Comparison of ENCODE assay signal across 1 cellular context in genomic region chr11:110298298-110298765, GRCh38.
TF ChIP-seq lines count a peak whose summit lies in the region.

No MANE protein-coding gene starts in this region.

TF ChIP-seq in HepG2, 621 proteins besides CTCF, POLR2A, EP300 and RAD21 (continued from another document and continues in another):
- 0 out of 2 replicates have a peak, but pooled peaks have one; percentile 33 for TF ChIP-seq MED13 (CRISPR knock-in tag; IDR thresholded peaks at IDR 0.05)
- TF ChIP-seq ZNF615 (CRISPR knock-in tag; IDR thresholded peaks at IDR 0.05; ENCODE audit: borderline replicate concordance) = no peak
- peak; percentile 67 for TF ChIP-seq ARID5B (CRISPR knock-in tag; IDR thresholded peaks at IDR 0.05)
- no peak for TF ChIP-seq NR2F2 (IDR thresholded peaks at IDR 0.05; ENCODE audit: borderline replicate concordance, low read depth)
- no peak for TF ChIP-seq PHF5A (CRISPR knock-in tag; IDR thresholded peaks at IDR 0.05; ENCODE audit: low read depth, unreplicated experiment)
- TF ChIP-seq NR0B2 (CRISPR knock-in tag; IDR thresholded peaks at IDR 0.05) = no peak
- peak; percentile 35; the same call in 1 of the 2 replicates for TF ChIP-seq FOXP4 (CRISPR knock-in tag; IDR thresholded peaks at IDR 0.05)
- TF ChIP-seq ZNF33B (CRISPR knock-in tag; IDR thresholded peaks at IDR 0.05) = no peak
- no peak for TF ChIP-seq SIN3B (IDR thresholded peaks at IDR 0.05; ENCODE audit: low read length)
- no peak for TF ChIP-seq ZNF17 (CRISPR knock-in tag; IDR thresholded peaks at IDR 0.05)
- TF ChIP-seq E2F1 (CRISPR knock-in tag; IDR thresholded peaks at IDR 0.05) = no peak; the same call in 1 of the 2 replicates
- no peak for TF ChIP-seq ZNF329 (CRISPR knock-in tag; IDR thresholded peaks at IDR 0.05; ENCODE audit: low read depth)
- no peak; the same call in 1 of the 2 replicates for TF ChIP-seq ZBTB25 (CRISPR knock-in tag; IDR thresholded peaks at IDR 0.05)
- TF ChIP-seq POLR2AphosphoS5 (IDR thresholded peaks at IDR 0.05; ENCODE audit: low read depth, low read length) = no peak
- TF ChIP-seq ZNF281 (CRISPR knock-in tag; IDR thresholded peaks at IDR 0.05; ENCODE audit: borderline replicate concordance) = no peak
- TF ChIP-seq CENPT (CRISPR knock-in tag; IDR thresholded peaks at IDR 0.05; ENCODE audit: low read depth) = no peak
- TF ChIP-seq MXD3 (CRISPR knock-in tag; IDR thresholded peaks at IDR 0.05) = no peak
- TF ChIP-seq HOMEZ (CRISPR knock-in tag; IDR thresholded peaks at IDR 0.05; ENCODE audit: low read depth) = no peak; the same call in 1 of the 2 replicates
- 0 out of 2 replicates have a peak, but pooled peaks have one; percentile 23 for TF ChIP-seq BRF2 (CRISPR knock-in tag; IDR thresholded peaks at IDR 0.05)
- TF ChIP-seq HMG20A (CRISPR knock-in tag; IDR thresholded peaks at IDR 0.05; ENCODE audit: borderline replicate concordance) = peak; percentile 49
- no peak for TF ChIP-seq DDIT3 (CRISPR knock-in tag; IDR thresholded peaks at IDR 0.05)
- no peak for TF ChIP-seq ZNF577 (CRISPR knock-in tag; IDR thresholded peaks at IDR 0.05; ENCODE audit: borderline replicate concordance, low read depth)
- TF ChIP-seq KDM6A (CRISPR knock-in tag; IDR thresholded peaks at IDR 0.05; ENCODE audit: low read depth) = no peak
- TF ChIP-seq ZNF589 (CRISPR knock-in tag; conservative IDR thresholded peaks at IDR 0.05) = no peak
- no peak for TF ChIP-seq RBAK (CRISPR knock-in tag; IDR thresholded peaks at IDR 0.05)
- no peak for TF ChIP-seq ZNF883 (CRISPR knock-in tag; IDR thresholded peaks at IDR 0.05; ENCODE audit: not compliant biosample characterization)
- TF ChIP-seq CEBPG (CRISPR knock-in tag; IDR thresholded peaks at IDR 0.05) = peak; percentile 64
- no peak for TF ChIP-seq ZBTB39 (CRISPR knock-in tag; IDR thresholded peaks at IDR 0.05)
- TF ChIP-seq ZNF713 (CRISPR knock-in tag; IDR thresholded peaks at IDR 0.05) = no peak
- no peak for TF ChIP-seq HOXA7 (CRISPR knock-in tag; IDR thresholded peaks at IDR 0.05)
- no peak for TF ChIP-seq ERF (CRISPR knock-in tag; IDR thresholded peaks at IDR 0.05)
- TF ChIP-seq CCDC6 (CRISPR knock-in tag; IDR thresholded peaks at IDR 0.05) = no peak
- TF ChIP-seq ZBTB2 (CRISPR knock-in tag; IDR thresholded peaks at IDR 0.05; ENCODE audit: low read depth) = no peak
- no peak for TF ChIP-seq KLF11 (CRISPR knock-in tag; IDR thresholded peaks at IDR 0.05)
- TF ChIP-seq PAF1 (CRISPR knock-in tag; IDR thresholded peaks at IDR 0.05) = no peak
